8 cellular contexts compared by ENCODE assay signal in genomic region chr5:134125195-134126015, GRCh38. TPM values are rescaled to one million over a fixed set of nuclear protein-coding genes. Genes with fewer than 3 reads are reported as not detected.
DNase-seq lines count a peak whose midpoint lies in the region; ATAC-seq lines count a peak whose summit lies in the region.

No MANE protein-coding gene starts in this region.

- no peaks in the 10 kb centered on the region for H3K27me3 Mint-ChIP-seq in activated naive CD4-positive, alpha-beta T cell treated with anti-CD3 and anti-CD28 coated beads, Interleukin-2, amount 50 U/mL, for 24 hours
- peaks cover 0 to 6% of the 10 kb centered on the region in 2 donors for H3K27me3 Mint-ChIP-seq in stimulated activated naive B cell treated with anti-CD40 and anti-IgM and Interleukin-4, amounts not matched to agents 10 μg/mL and 1 μg/mL and 100 μg/mL, for 72 hours

- peak overlapping the region; percentile 94 for H3K4me3 Mint-ChIP-seq in activated naive CD4-positive, alpha-beta T cell treated with anti-CD3 and anti-CD28 coated beads, Interleukin-2, amount 50 U/mL, for 24 hours
- H3K4me3 Mint-ChIP-seq in stimulated activated naive B cell treated with anti-CD40 and anti-IgM and Interleukin-4, amounts not matched to agents 10 μg/mL and 1 μg/mL and 100 μg/mL, for 72 hours = peak overlapping the region; percentile 36 to 52

- H3K36me3 Mint-ChIP-seq in activated naive CD4-positive, alpha-beta T cell treated with anti-CD3 and anti-CD28 coated beads, Interleukin-2, amount 50 U/mL, for 24 hours = peaks cover 8% of the 10 kb centered on the region
- H3K36me3 Mint-ChIP-seq in stimulated activated naive B cell treated with anti-CD40 and anti-IgM and Interleukin-4, amounts not matched to agents 10 μg/mL and 1 μg/mL and 100 μg/mL, for 72 hours = peaks cover 7 to 31% of the 10 kb centered on the region in 2 donors

- ATAC-seq in Right ventricle myocardium superior (ENCODE audit: poor library complexity) (peak; percentile 36), HG03097 (IDR thresholded peaks at IDR 0.05; ENCODE audit: low FRiP score, unreplicated experiment) (no peak), GM21619 (IDR thresholded peaks at IDR 0.05; ENCODE audit: unreplicated experiment) (no peak), GM21390 (IDR thresholded peaks at IDR 0.05; ENCODE audit: unreplicated experiment) (no peak)
- ATAC-seq in stimulated activated naive B cell treated with anti-CD40 and anti-IgM and Interleukin-4, amounts not matched to agents 10 μg/mL and 1 μg/mL and 100 μg/mL, for 72 hours (replicated peaks) = peak; percentile 65 to 68

- H3K9me3 Mint-ChIP-seq in activated naive CD4-positive, alpha-beta T cell treated with anti-CD3 and anti-CD28 coated beads, Interleukin-2, amount 50 U/mL, for 24 hours = no peaks in the 10 kb centered on the region
- H3K9me3 Mint-ChIP-seq in stimulated activated naive B cell treated with anti-CD40 and anti-IgM and Interleukin-4, amounts not matched to agents 10 μg/mL and 1 μg/mL and 100 μg/mL, for 72 hours = no peaks in the 10 kb centered on the region

- H3K4me1 Mint-ChIP-seq in activated naive CD4-positive, alpha-beta T cell treated with anti-CD3 and anti-CD28 coated beads, Interleukin-2, amount 50 U/mL, for 24 hours = peaks cover 96% of the 10 kb centered on the region
- peaks cover 39 to 60% of the 10 kb centered on the region in 2 donors for H3K4me1 Mint-ChIP-seq in stimulated activated naive B cell treated with anti-CD40 and anti-IgM and Interleukin-4, amounts not matched to agents 10 μg/mL and 1 μg/mL and 100 μg/mL, for 72 hours

- peak overlapping the region; percentile 95 for H3K27ac Mint-ChIP-seq in activated naive CD4-positive, alpha-beta T cell treated with anti-CD3 and anti-CD28 coated beads, Interleukin-2, amount 50 U/mL, for 24 hours
- peak overlapping the region; percentile 79 for H3K27ac Mint-ChIP-seq in stimulated activated naive B cell treated with anti-CD40 and anti-IgM and Interleukin-4, amounts not matched to agents 10 μg/mL and 1 μg/mL and 100 μg/mL, for 72 hours

- DNase-seq in GOT3 (lab: John Stamatoyannopoulos, UW) (peak; percentile 97), Right ventricle myocardium superior (no peak), NCI-H146 (lab: John Stamatoyannopoulos, UW) (no peak)
- DNase-seq in stimulated activated naive B cell treated with anti-CD40 and anti-IgM and Interleukin-4, amounts not matched to agents 10 μg/mL and 1 μg/mL and 100 μg/mL, for 72 hours = peak; percentile 45

- intact Hi-C loops in Right ventricle myocardium superior (cut with DNase I) = no loop called here

RNA-seq across cellular contexts. Expression of gene TCF7, which starts 10.9 kb away (rescaled TPM):
- total RNA-seq in Right ventricle myocardium superior = 2.2 TPM

RNA-seq across cellular contexts. Expression of gene SKP1, which starts 51.3 kb away (rescaled TPM):
- 424 TPM for total RNA-seq in Right ventricle myocardium superior

Comparison
In these comparisons a context has a peak if more than half of its experiments do, and no peak if none do; other contexts are left out.
1. DNase-seq: peak in GOT3 (single experiment) and stimulated activated naive B cell treated with anti-CD40 and anti-IgM and Interleukin-4, amounts not matched to agents 10 μg/mL and 1 μg/mL and 100 μg/mL, for 72 hours (single experiment); none in Right ventricle myocardium superior (single experiment) and NCI-H146 (single experiment).
2. ATAC-seq: peak in Right ventricle myocardium superior (single experiment) and stimulated activated naive B cell treated with anti-CD40 and anti-IgM and Interleukin-4, amounts not matched to agents 10 μg/mL and 1 μg/mL and 100 μg/mL, for 72 hours (2 of 2); none in HG03097 (single experiment), GM21619 (single experiment) and GM21390 (single experiment).